In genomic region chr1:15224259-15224869, GRCh38 we compare ENCODE assay signal across 24 cellular contexts. TPM values are rescaled to one million over a fixed set of nuclear protein-coding genes. Genes with fewer than 3 reads are reported as not detected.
A peak's percentile ranks its signal among the peaks of the same experiment; 100 is the strongest.
DNase-seq lines count a peak whose midpoint lies in the region; ATAC-seq and TF ChIP-seq lines count a peak whose summit lies in the region.
"Had no signal": no experiment of that assay in that cellular context is flagged by ENCODE, and none has a peak within 500 bp of the region (broad histone marks: within the 10 kb centered on the region; RNA-seq: fewer than 3 reads in every experiment).

No MANE protein-coding gene starts in this region.

- peaks cover 13% of the 10 kb centered on the region for H3K36me3 Mint-ChIP-seq in nephron (ENCODE audit: low read depth)
- H3K36me3 Mint-ChIP-seq: IgD-negative memory B cell had no signal

- peak overlapping the region in 2 of 3 experiments; percentile 9 to 27 for H3K27ac Mint-ChIP-seq in nephron
- H3K27ac Mint-ChIP-seq: activated T-cell treated with anti-CD3 and anti-CD28 coated beads, Interleukin-2, amount 50 U/mL, for 72 hours; CD4-positive, alpha-beta T cell had no signal

- no peak for ATAC-seq in Right ventricle myocardium inferior
- no peak for ATAC-seq in GM21576 (IDR thresholded peaks at IDR 0.05; ENCODE audit: unreplicated experiment)
- ATAC-seq in HG02610 (IDR thresholded peaks at IDR 0.05; ENCODE audit: unreplicated experiment), result no peak
- ATAC-seq: activated T-cell treated with anti-CD3 and anti-CD28 coated beads, Interleukin-2, amount 50 U/mL, for 72 hours; left colon had no signal

- H3K4me3 ChIP-seq in left ventricle myocardium inferior, result no peak overlapping the region
- H3K4me3 ChIP-seq: ascending aorta, PC-9, suprapubic skin had no signal

- H3K27me3 Mint-ChIP-seq in nephron (ENCODE audit: low read depth), result no peaks in the 10 kb centered on the region
- H3K27me3 Mint-ChIP-seq: central memory CD8-positive, alpha-beta T cell had no signal

- H3K4me3 Mint-ChIP-seq in nephron, result no peak overlapping the region
- H3K4me3 Mint-ChIP-seq: activated T-cell treated with anti-CD3 and anti-CD28 coated beads, Interleukin-2, amount 50 U/mL, for 72 hours; CD4-positive, alpha-beta T cell; central memory CD8-positive, alpha-beta T cell had no signal

- DNase-seq in left ventricle myocardium inferior, result no peak
- no peak for DNase-seq in Right ventricle myocardium inferior (ENCODE audit: missing footprints)
- peak; percentile 57 for DNase-seq in dermis blood vessel endothelial cell
- no peak for DNase-seq in SIG-M5 (lab: John Stamatoyannopoulos, UW)
- DNase-seq in effector CD4-positive, alpha-beta T cell, result no peak
- DNase-seq: ACHN; activated naive CD4-positive, alpha-beta T cell treated with anti-CD3 and anti-CD28 coated beads, Interleukin-2, amount 50 U/mL, for 16 hours; activated T-cell treated with anti-CD3 and anti-CD28 coated beads, Interleukin-2, amount 50 U/mL, for 72 hours; CD4-positive, alpha-beta T cell; effector memory CD4-positive, alpha-beta T cell; NCI-H187; NCI-H226; NCI-H82; nucleus accumbens; PC-9 had no signal

- H3K4me1 Mint-ChIP-seq in nephron, result peaks cover 31% of the 10 kb centered on the region
- H3K4me1 Mint-ChIP-seq: central memory CD8-positive, alpha-beta T cell had no signal

- intact Hi-C loops in left ventricle myocardium inferior (cut with micrococcal nuclease), result no loop called here
- intact Hi-C loops in Right ventricle myocardium inferior (cut with DNase I), result no loop called here

- no peaks in the 10 kb centered on the region for H3K9me3 Mint-ChIP-seq in nephron
- H3K9me3 Mint-ChIP-seq: activated T-cell treated with anti-CD3 and anti-CD28 coated beads, Interleukin-2, amount 50 U/mL, for 72 hours; CD4-positive, alpha-beta T cell; central memory CD8-positive, alpha-beta T cell; IgD-negative memory B cell had no signal

- H3K27ac ChIP-seq in left ventricle myocardium inferior (replicated peaks), result peak overlapping the region; percentile 36
- H3K27ac ChIP-seq: ascending aorta, PC-9, suprapubic skin had no signal

- H3K9me3 ChIP-seq in left ventricle myocardium inferior (replicated peaks), result no peaks in the 10 kb centered on the region
- H3K9me3 ChIP-seq: ascending aorta, suprapubic skin had no signal

- peaks cover 14% of the 10 kb centered on the region for H3K4me1 ChIP-seq in left ventricle myocardium inferior
- H3K4me1 ChIP-seq: ascending aorta had no signal

- peaks cover 6% of the 10 kb centered on the region for H3K36me3 ChIP-seq in left ventricle myocardium inferior

- TF ChIP-seq CTCF in left ventricle myocardium inferior (IDR thresholded peaks at IDR 0.05; ENCODE audit: borderline replicate concordance) (no peak), nephron (IDR thresholded peaks at IDR 0.05; ENCODE audit: unreplicated experiment in 3 of 3) (no peak)

- H3K27me3 ChIP-seq in left ventricle myocardium inferior (ENCODE audit: low read depth), result no peaks in the 10 kb centered on the region
- H3K27me3 ChIP-seq: ascending aorta, suprapubic skin had no signal

RNA-seq across cellular contexts. Expression of gene FHAD1, which starts 22.7 kb away (rescaled TPM):
- total RNA-seq in left ventricle myocardium inferior (not detected), Right ventricle myocardium inferior (not detected), dermis blood vessel endothelial cell (under 0.01 and 0.23 TPM in 2 replicates)
- total RNA-seq: ascending aorta; CD4-positive, alpha-beta T cell; MCF 10A had no signal
